ENCODE assay signal across 9 cellular contexts in the genomic region with DNA sequence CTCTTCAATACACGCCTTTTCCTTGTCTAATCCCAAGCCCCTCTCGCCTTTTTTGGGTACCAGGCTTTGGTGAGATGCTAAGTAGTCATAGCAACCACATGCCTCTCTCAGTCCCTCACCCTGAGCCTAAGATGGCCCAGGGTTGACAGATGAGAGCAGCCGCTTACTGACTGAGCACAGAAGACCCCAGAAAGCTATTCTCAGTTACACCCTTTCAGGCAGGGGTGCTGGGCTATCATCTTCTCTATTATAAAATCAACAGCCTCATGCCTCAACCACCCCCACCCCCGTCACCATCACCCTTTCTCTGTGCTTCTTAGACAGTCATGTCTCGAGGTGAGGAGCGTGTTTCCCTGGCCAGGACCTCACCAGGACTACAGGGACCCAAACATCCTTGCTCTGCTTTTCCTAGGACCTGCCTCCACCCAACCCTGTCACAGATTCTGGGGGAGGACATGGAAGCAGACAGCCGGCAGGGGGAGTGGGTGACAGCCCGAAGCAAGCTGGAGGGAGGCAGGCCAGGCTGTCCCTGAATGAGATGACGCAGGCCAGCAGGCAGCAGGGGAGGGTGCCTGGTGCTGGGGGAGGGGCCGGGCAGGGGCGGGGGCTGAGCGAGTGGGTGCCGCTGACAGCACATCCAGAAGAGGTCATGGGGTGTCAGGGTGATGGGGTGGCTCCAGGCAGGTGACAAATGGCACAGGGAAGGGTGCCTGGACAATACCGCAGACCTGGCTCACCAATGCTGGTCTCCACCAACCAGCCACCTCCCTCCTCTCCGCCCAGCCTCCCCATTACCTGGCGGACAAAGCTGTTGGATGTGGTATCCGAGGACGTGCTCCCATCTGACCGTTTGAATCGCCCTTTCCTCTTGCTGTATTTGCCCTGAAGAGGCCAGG. TPM values are rescaled to one million over a fixed set of nuclear protein-coding genes. Genes with fewer than 3 reads are reported as not detected.
DNase-seq lines count a peak whose midpoint lies in the region; ATAC-seq and TF ChIP-seq lines count a peak whose summit lies in the region.
"Had no signal": no experiment of that assay in that cellular context is flagged by ENCODE, and none has a peak within 500 bp of the region (broad histone marks: within the 10 kb centered on the region; RNA-seq: fewer than 3 reads in every experiment).

No MANE protein-coding gene starts in this region.

- H3K27me3 Mint-ChIP-seq in CD14-positive monocyte (ENCODE audit: low read depth in 3 of 3), result peaks cover 0 to 3% (median 2%) of the 10 kb centered on the region in 3 donors

- peaks cover 33% of the 10 kb centered on the region for H3K4me1 Mint-ChIP-seq in CD14-positive monocyte

- no peaks in the 10 kb centered on the region for H3K9me3 Mint-ChIP-seq in CD14-positive monocyte

- ATAC-seq in HG02610 (IDR thresholded peaks at IDR 0.05; ENCODE audit: unreplicated experiment) (no peak), GM18517 (IDR thresholded peaks at IDR 0.05; ENCODE audit: unreplicated experiment) (no peak), GM21367 (IDR thresholded peaks at IDR 0.05; ENCODE audit: unreplicated experiment) (no peak)

- no peak overlapping the region for H3K4me3 Mint-ChIP-seq in CD14-positive monocyte

- intact Hi-C loops in CD14-positive monocyte (cut with micrococcal nuclease), result no loop called here

- peaks cover 32 to 38% of the 10 kb centered on the region in 2 donors for H3K36me3 Mint-ChIP-seq in CD14-positive monocyte

- peak; percentile 76 for DNase-seq in D341Med (ENCODE audit: low spot score)
- peak; percentile 51 for DNase-seq in NOMO-1 treated with dmso at 0.1 percent for 144 hours (lab: John Stamatoyannopoulos, UW; ENCODE audit: unreplicated experiment)
- DNase-seq in fibroblast of peridontal ligament (ENCODE audit: extremely low read depth), result peak; percentile 47
- DNase-seq in nucleus accumbens (lab: John Stamatoyannopoulos, UW), result peak in 53 of 56 donors; percentile 18 to 84 (median 60)
- no peak for DNase-seq in CD14-positive monocyte (ENCODE audit: low spot score)
- DNase-seq: activated T-cell treated with anti-CD3 and anti-CD28 coated beads, Interleukin-2, amount 50 U/mL, for 1 hour had no signal

- TF ChIP-seq CTCF in CD14-positive monocyte (IDR thresholded peaks at IDR 0.05), result no peak

- no peak overlapping the region for H3K27ac Mint-ChIP-seq in CD14-positive monocyte

RNA-seq across cellular contexts. Expression of a gene that starts 3.1 kb away (rescaled TPM):
- polyA plus RNA-seq in CD14-positive monocyte, result under 1 TPM; 0.13 to 0.31 TPM

RNA-seq across cellular contexts. Expression of a gene that starts 5.7 kb away (rescaled TPM):
- 1,000 to 10,000 TPM; 1,069 to 1,232 TPM for polyA plus RNA-seq in CD14-positive monocyte

RNA-seq across cellular contexts. Expression of a gene that starts 28.4 kb away (rescaled TPM):
- not detected for polyA plus RNA-seq in CD14-positive monocyte

RNA-seq across cellular contexts. Expression of a gene that starts 31.4 kb away (rescaled TPM):
- not detected for polyA plus RNA-seq in CD14-positive monocyte

RNA-seq across cellular contexts. Expression of a gene that starts 42.9 kb away (rescaled TPM):
- polyA plus RNA-seq in CD14-positive monocyte, result not detected
